Comparison of ENCODE assay signal across 20 cellular contexts in genomic region chr22:47300698-47301405, GRCh38.
"Had no signal": no experiment of that assay in that cellular context is flagged by ENCODE, and none has a peak within 500 bp of the region (broad histone marks: within the 10 kb centered on the region; RNA-seq: fewer than 3 reads in every experiment).

No MANE protein-coding gene starts in this region.

- H3K4me1 Mint-ChIP-seq: activated B cell treated with CpG ODN at 0.5 μM for 24 hours; activated naive CD4-positive, alpha-beta T cell treated with anti-CD3 and anti-CD28 coated beads, Interleukin-2, amount 10 ng/mL, durations not matched to agents 7 days and 5 days; activated naive CD8-positive, alpha-beta T cell treated with anti-CD3 and anti-CD28 coated beads, Interleukin-2, amount 10 ng/mL, durations not matched to agents 7 days and 5 days; T-cell had no signal

- DNase-seq: activated B cell treated with CpG ODN at 0.5 μM for 24 hours; activated CD4-positive, alpha-beta T cell treated with anti-CD3 and anti-CD28 coated beads, Interleukin-2, amount 50 U/mL, for 1 hour; activated CD8-positive, alpha-beta T cell treated with anti-CD3 and anti-CD28 coated beads for 36 hours; activated effector memory CD4-positive, alpha-beta T cell treated with Interleukin-2 at 50 U/mL for 16 hours; activated naive CD4-positive, alpha-beta T cell treated with anti-CD3 and anti-CD28 coated beads, Interleukin-2, amount 10 ng/mL, durations not matched to agents 7 days and 5 days; activated naive CD8-positive, alpha-beta T cell treated with anti-CD3 and anti-CD28 coated beads, Interleukin-2, amount 10 ng/mL, durations not matched to agents 7 days and 5 days; activated T-cell treated with anti-CD3 and anti-CD28 coated beads for 4 hours; activated T-cell treated with anti-CD3 and anti-CD28 coated beads, Interleukin-2, amount 50 U/mL, for 72 hours; brain microvascular endothelial cell; caudate nucleus; effector CD4-positive, alpha-beta T cell; left ventricle myocardium superior; psoas muscle; stimulated activated CD4-positive, alpha-beta T cell treated with anti-CD3 and anti-CD28 coated beads, Interleukin-15, amount 100 ng/mL, for 24 hours; stimulated activated naive CD4-positive, alpha-beta T cell; T-cell had no signal

- H3K4me3 Mint-ChIP-seq: activated B cell treated with CpG ODN at 0.5 μM for 24 hours; activated CD8-positive, alpha-beta T cell treated with anti-CD3 and anti-CD28 coated beads for 36 hours; activated naive CD4-positive, alpha-beta T cell treated with anti-CD3 and anti-CD28 coated beads, Interleukin-2, amount 10 ng/mL, durations not matched to agents 7 days and 5 days; activated naive CD8-positive, alpha-beta T cell treated with anti-CD3 and anti-CD28 coated beads, Interleukin-2, amount 10 ng/mL, durations not matched to agents 7 days and 5 days; activated T-cell treated with anti-CD3 and anti-CD28 coated beads, Interleukin-2, amount 50 U/mL, for 72 hours; dendritic cell treated with granulocyte-macrophage colony-stimulating factor and Interleukin-4, amounts not matched to agents 40 ng/mL and 50 ng/mL, for 4 days; T-cell had no signal

- H3K9me3 ChIP-seq: psoas muscle had no signal

- H3K27me3 ChIP-seq: brain microvascular endothelial cell, tibial nerve had no signal

- H3K27ac ChIP-seq: brain microvascular endothelial cell, epithelial cell of prostate, parathyroid adenoma, psoas muscle, tibial nerve had no signal

- H3K36me3 Mint-ChIP-seq: activated naive CD4-positive, alpha-beta T cell treated with anti-CD3 and anti-CD28 coated beads, Interleukin-2, amount 10 ng/mL, durations not matched to agents 7 days and 5 days; activated naive CD8-positive, alpha-beta T cell treated with anti-CD3 and anti-CD28 coated beads, Interleukin-2, amount 10 ng/mL, durations not matched to agents 7 days and 5 days; T-cell had no signal

- H3K36me3 ChIP-seq: brain microvascular endothelial cell, tibial nerve had no signal

- H3K4me3 ChIP-seq: psoas muscle, tibial nerve had no signal

- ATAC-seq: activated CD8-positive, alpha-beta T cell treated with anti-CD3 and anti-CD28 coated beads for 36 hours; activated T-cell treated with anti-CD3 and anti-CD28 coated beads, Interleukin-2, amount 50 U/mL, for 72 hours; left ventricle myocardium superior; psoas muscle; T-cell had no signal

- H3K27ac Mint-ChIP-seq: activated B cell treated with CpG ODN at 0.5 μM for 24 hours; activated CD8-positive, alpha-beta T cell treated with anti-CD3 and anti-CD28 coated beads for 36 hours; activated naive CD4-positive, alpha-beta T cell treated with anti-CD3 and anti-CD28 coated beads, Interleukin-2, amount 10 ng/mL, durations not matched to agents 7 days and 5 days; activated naive CD8-positive, alpha-beta T cell treated with anti-CD3 and anti-CD28 coated beads, Interleukin-2, amount 10 ng/mL, durations not matched to agents 7 days and 5 days; activated T-cell treated with anti-CD3 and anti-CD28 coated beads, Interleukin-2, amount 50 U/mL, for 72 hours; dendritic cell treated with granulocyte-macrophage colony-stimulating factor and Interleukin-4, amounts not matched to agents 40 ng/mL and 50 ng/mL, for 4 days; T-cell had no signal

- H3K9me3 Mint-ChIP-seq: activated B cell treated with CpG ODN at 0.5 μM for 24 hours; activated CD8-positive, alpha-beta T cell treated with anti-CD3 and anti-CD28 coated beads for 36 hours; activated naive CD4-positive, alpha-beta T cell treated with anti-CD3 and anti-CD28 coated beads, Interleukin-2, amount 10 ng/mL, durations not matched to agents 7 days and 5 days; activated naive CD8-positive, alpha-beta T cell treated with anti-CD3 and anti-CD28 coated beads, Interleukin-2, amount 10 ng/mL, durations not matched to agents 7 days and 5 days; activated T-cell treated with anti-CD3 and anti-CD28 coated beads, Interleukin-2, amount 50 U/mL, for 72 hours; dendritic cell treated with granulocyte-macrophage colony-stimulating factor and Interleukin-4, amounts not matched to agents 40 ng/mL and 50 ng/mL, for 4 days; T-cell had no signal

- H3K27me3 Mint-ChIP-seq: activated CD8-positive, alpha-beta T cell treated with anti-CD3 and anti-CD28 coated beads for 36 hours; activated naive CD8-positive, alpha-beta T cell treated with anti-CD3 and anti-CD28 coated beads, Interleukin-2, amount 10 ng/mL, durations not matched to agents 7 days and 5 days; dendritic cell treated with granulocyte-macrophage colony-stimulating factor and Interleukin-4, amounts not matched to agents 40 ng/mL and 50 ng/mL, for 4 days had no signal

- H3K4me1 ChIP-seq: parathyroid adenoma, psoas muscle, tibial nerve had no signal
